ENCODE assay signal across 12 cellular contexts in genomic region chr11:31804439-31805036, GRCh38. TPM values are rescaled to one million over a fixed set of nuclear protein-coding genes. Genes with fewer than 3 reads are reported as not detected.
DNase-seq lines count a peak whose midpoint lies in the region; ATAC-seq and TF ChIP-seq lines count a peak whose summit lies in the region.
"Had no signal": no experiment of that assay in that cellular context is flagged by ENCODE, and none has a peak within 500 bp of the region (broad histone marks: within the 10 kb centered on the region; RNA-seq: fewer than 3 reads in every experiment).

No MANE protein-coding gene starts in this region.

- DNase-seq in activated CD8-positive, alpha-beta memory T cell treated with anti-CD3 and anti-CD28 coated beads, Interleukin-2, amount 50 U/mL, for 48 hours, result peak; percentile 57
- no peak for DNase-seq in activated CD8-positive, alpha-beta memory T cell treated with anti-CD3 and anti-CD28 coated beads for 24 hours
- no peak for DNase-seq in activated B cell treated with CpG ODN at 0.5 μM for 24 hours
- DNase-seq in hepatocyte (ENCODE audit: low spot score), result no peak
- no peak for DNase-seq in stimulated activated naive B cell treated with anti-CD40 and anti-IgM and Interleukin-4, amounts not matched to agents 10 μg/mL and 1 μg/mL and 100 μg/mL, for 72 hours
- no peak for DNase-seq in mesenteric fat pad (ENCODE audit: low spot score)
- DNase-seq in HuH-7.5 (ENCODE audit: low spot score), result no peak
- DNase-seq: NCI-H2171 had no signal

- H3K9me2 ChIP-seq in hepatocyte (replicated peaks; ENCODE audit: insufficient read depth), result no peaks in the 10 kb centered on the region

- H3K4me3 ChIP-seq in hepatocyte, result no peak overlapping the region

- H3K4me3 Mint-ChIP-seq in activated B cell treated with CpG ODN at 0.5 μM for 24 hours, result peak overlapping the region; percentile 28
- peak overlapping the region; percentile 59 for H3K4me3 Mint-ChIP-seq in stimulated activated naive B cell treated with anti-CD40 and anti-IgM and Interleukin-4, amounts not matched to agents 10 μg/mL and 1 μg/mL and 100 μg/mL, for 72 hours

- peaks cover 78% of the 10 kb centered on the region for H3K27me3 Mint-ChIP-seq in activated B cell treated with CpG ODN at 0.5 μM for 24 hours
- H3K27me3 Mint-ChIP-seq in stimulated activated naive B cell treated with anti-CD40 and anti-IgM and Interleukin-4, amounts not matched to agents 10 μg/mL and 1 μg/mL and 100 μg/mL, for 72 hours, result peaks cover 82 to 97% of the 10 kb centered on the region in 2 donors

- H3K79me2 ChIP-seq in hepatocyte, result no peaks in the 10 kb centered on the region
- H3K79me2 ChIP-seq: parathyroid adenoma had no signal

- peak overlapping the region; percentile 59 for H3K4me2 ChIP-seq in hepatocyte

- peaks cover 29% of the 10 kb centered on the region for H3K4me1 Mint-ChIP-seq in activated B cell treated with CpG ODN at 0.5 μM for 24 hours
- H3K4me1 Mint-ChIP-seq in stimulated activated naive B cell treated with anti-CD40 and anti-IgM and Interleukin-4, amounts not matched to agents 10 μg/mL and 1 μg/mL and 100 μg/mL, for 72 hours, result peaks cover 34 to 44% of the 10 kb centered on the region in 2 donors

- H3K36me3 Mint-ChIP-seq in activated B cell treated with CpG ODN at 0.5 μM for 24 hours (ENCODE audit: low read depth), result peaks cover 2% of the 10 kb centered on the region
- peaks cover 17 to 34% of the 10 kb centered on the region in 2 donors for H3K36me3 Mint-ChIP-seq in stimulated activated naive B cell treated with anti-CD40 and anti-IgM and Interleukin-4, amounts not matched to agents 10 μg/mL and 1 μg/mL and 100 μg/mL, for 72 hours

- H3K27me3 ChIP-seq in hepatocyte, result peaks cover 100% of the 10 kb centered on the region

- H3K36me3 ChIP-seq in hepatocyte (replicated peaks; ENCODE audit: insufficient read depth, low read depth), result no peaks in the 10 kb centered on the region

- peaks cover 10% of the 10 kb centered on the region for H3K4me1 ChIP-seq in hepatocyte (ENCODE audit: insufficient read depth)
- H3K4me1 ChIP-seq: parathyroid adenoma had no signal

- CTCF ChIA-PET in activated B cell treated with CpG ODN at 0.5 μM for 24 hours (lab: Charles Lee), result no interaction called here

- 2% methylated on average over 31 of the region's 32 CpGs for WGBS in hepatocyte (ENCODE audit: low lambda C conversion rate, missing lambda C conversion rate)

- H3K9me3 ChIP-seq in hepatocyte (ENCODE audit: low read depth), result no peaks in the 10 kb centered on the region

- H2AFZ ChIP-seq in hepatocyte, result peak overlapping the region; percentile 19
- H2AFZ ChIP-seq: parathyroid adenoma had no signal

- H3K9me3 Mint-ChIP-seq in activated B cell treated with CpG ODN at 0.5 μM for 24 hours, result peaks cover 14% of the 10 kb centered on the region
- H3K9me3 Mint-ChIP-seq in stimulated activated naive B cell treated with anti-CD40 and anti-IgM and Interleukin-4, amounts not matched to agents 10 μg/mL and 1 μg/mL and 100 μg/mL, for 72 hours, result peaks cover 22 to 35% of the 10 kb centered on the region in 2 donors

- ATAC-seq in activated B cell treated with CpG ODN at 0.5 μM for 24 hours (ENCODE audit: low read depth) (no peak), GM19328 (IDR thresholded peaks at IDR 0.05; ENCODE audit: unreplicated experiment) (no peak)
- ATAC-seq in stimulated activated naive B cell treated with anti-CD40 and anti-IgM and Interleukin-4, amounts not matched to agents 10 μg/mL and 1 μg/mL and 100 μg/mL, for 72 hours (replicated peaks), result no peak

- intact Hi-C loops in activated B cell treated with CpG ODN at 0.5 μM for 24 hours (cut with micrococcal nuclease), result loop anchor here (1.0 kb wide), 1 partner anchor 9 kb away; no protein-coding TSS in a partner anchor

- no peaks in the 10 kb centered on the region for H4K20me1 ChIP-seq in hepatocyte (ENCODE audit: insufficient read depth, poor library complexity, severe bottlenecking)

- H3K27ac Mint-ChIP-seq in activated B cell treated with CpG ODN at 0.5 μM for 24 hours, result peak overlapping the region; percentile 50
- peak overlapping the region; percentile 92 for H3K27ac Mint-ChIP-seq in stimulated activated naive B cell treated with anti-CD40 and anti-IgM and Interleukin-4, amounts not matched to agents 10 μg/mL and 1 μg/mL and 100 μg/mL, for 72 hours

- POLR2A ChIA-PET in activated B cell treated with CpG ODN at 0.5 μM for 24 hours (lab: Charles Lee), result interaction anchor here (1.1 kb wide), 1 partner anchor 18 kb away, joined by 4 read pairs; no protein-coding TSS in a partner anchor

- TF ChIP-seq CTCF in activated B cell treated with CpG ODN at 0.5 μM for 24 hours (IDR thresholded peaks at IDR 0.05) (no peak), hepatocyte (IDR thresholded peaks at IDR 0.05; ENCODE audit: poor library complexity) (no peak)

- H3K27ac ChIP-seq in hepatocyte, result no peak overlapping the region
- H3K27ac ChIP-seq: parathyroid adenoma had no signal

RNA-seq across cellular contexts. Expression of gene PAX6, which starts 6.6 kb away (rescaled TPM):
- not detected in 2 replicates for total RNA-seq in activated B cell treated with CpG ODN at 0.5 μM for 24 hours
- 0.12 and 0.70 TPM in 2 replicates for total RNA-seq in hepatocyte
- polyA plus RNA-seq in hepatocyte, result 0.21 TPM in 1 of 2 replicates, not detected in the other
- 0.32 TPM for total RNA-seq in mesenteric fat pad
- total RNA-seq: glomerular endothelial cell had no signal
- polyA plus RNA-seq: BJ had no signal
